8 cellular contexts compared by ENCODE assay signal in the genomic region with DNA sequence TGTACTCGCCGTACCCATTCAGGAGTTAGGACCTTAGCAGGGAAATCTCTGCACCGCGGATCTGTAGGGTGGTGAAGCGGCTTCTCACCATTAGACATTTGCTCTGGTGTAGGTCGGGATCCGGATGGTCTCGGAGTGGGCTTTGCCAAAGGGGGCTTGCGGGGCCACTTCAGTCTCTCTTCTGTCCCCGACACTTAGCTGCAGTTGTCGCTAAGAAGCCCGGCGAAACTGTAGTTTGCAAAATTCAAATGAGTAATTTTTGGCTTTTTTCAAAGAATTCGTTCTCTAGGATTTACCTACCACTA. TPM values are rescaled to one million over a fixed set of nuclear protein-coding genes. Genes with fewer than 3 reads are reported as not detected.
DNase-seq lines count a peak whose midpoint lies in the region; ATAC-seq and TF ChIP-seq lines count a peak whose summit lies in the region.

No MANE protein-coding gene starts in this region.

- POLR2A ChIA-PET in WTC11 (lab: Charles Lee): interaction anchor here (0.6 to 1.3 kb wide), 2 partner anchors 8 to 20 kb away, joined by 3 read pairs; no protein-coding TSS in a partner anchor

- ATAC-seq in WTC11: no peak

- peak overlapping the region; percentile 98 for H3K27ac Mint-ChIP-seq in WTC11

- peak overlapping the region; percentile 99 for H3K4me3 ChIP-seq in iPS DF 6.9 (ENCODE audit: low read length)
- peak overlapping the region; percentile 78 to 94 (median 88) for H3K4me3 ChIP-seq in stomach

- peak overlapping the region; percentile 94 for H3K4me3 Mint-ChIP-seq in WTC11

- intact Hi-C loops in stomach (cut with DNase I; ENCODE audit: low total_unique reads): no loop called here

- H3K27me3 Mint-ChIP-seq in WTC11 (ENCODE audit: low read depth): no peaks in the 10 kb centered on the region

- TF ChIP-seq CTCF in WTC11 (IDR thresholded peaks at IDR 0.05) (no peak), stomach (IDR thresholded peaks at IDR 0.05) (no peak)

- no peak overlapping the region for H3K27ac ChIP-seq in iPS DF 6.9 (ENCODE audit: low read length)
- peak overlapping the region; percentile 75 to 91 (median 87) for H3K27ac ChIP-seq in stomach

- H3K4me1 ChIP-seq in iPS DF 6.9 (ENCODE audit: control insufficient read depth, insufficient read depth, low read length) (no peaks in the 10 kb centered on the region), stomach (peaks cover 16 to 42% (median 27%) of the 10 kb centered on the region in 4 donors)

- H3K4me1 Mint-ChIP-seq in WTC11: peaks cover 41% of the 10 kb centered on the region

- DNase-seq in NCI-H2227 (lab: John Stamatoyannopoulos, UW; ENCODE audit: unreplicated experiment): peak; percentile 43
- DNase-seq in NCI-H2227 treated with DMSO at 0.1 percent for 48 hours (lab: John Stamatoyannopoulos, UW): no peak
- no peak for DNase-seq in WTC11 (ENCODE audit: low spot score)
- DNase-seq in iPS DF 6.9 (ENCODE audit: low read depth, low spot score): no peak
- no peak for DNase-seq in stomach
- DNase-seq in NOMO-1 treated with DMSO at 0.1 percent for 48 hours (lab: John Stamatoyannopoulos, UW; ENCODE audit: unreplicated experiment): no peak
- no peak for DNase-seq in stimulated activated naive CD4-positive, alpha-beta T cell treated with Interleukin-2 at 50 U/mL for 16 hours (lab: John Stamatoyannopoulos, UW)
- DNase-seq in activated effector memory CD4-positive, alpha-beta T cell treated with Interleukin-2 at 50 U/mL for 16 hours: no peak

- TF ChIP-seq POLR2A in stomach (IDR thresholded peaks at IDR 0.05): no peak

- H3K9me3 Mint-ChIP-seq in WTC11: no peaks in the 10 kb centered on the region

- H3K36me3 Mint-ChIP-seq in WTC11: no peaks in the 10 kb centered on the region

- CTCF ChIA-PET in WTC11 (lab: Charles Lee): interaction anchor here (1.2 kb wide), 1 partner anchor 350 kb away, joined by 4 read pairs; no protein-coding TSS in a partner anchor

- TF ChIP-seq EP300 in stomach (IDR thresholded peaks at IDR 0.05): no peak

- H3K9me3 ChIP-seq in iPS DF 6.9 (ENCODE audit: control insufficient read depth, insufficient read depth, low read length): no peaks in the 10 kb centered on the region
- H3K9me3 ChIP-seq in stomach: no peaks in the 10 kb centered on the region

- whole genome bisulfite sequencing in iPS DF 6.9 (ENCODE audit: insufficient coverage, insufficient read length): no CpG with 5 or more reads among the region's 14 CpGs
- WGBS in stomach, 5 donors: 0 to 7% (median 1%) methylated on average over 9 to 14 of the region's 14 CpGs

- H3K36me3 ChIP-seq in iPS DF 6.9 (ENCODE audit: control insufficient read depth, insufficient read depth, low read length) (no peaks in the 10 kb centered on the region), stomach (no peaks in the 10 kb centered on the region)

- H3K27me3 ChIP-seq in iPS DF 6.9 (ENCODE audit: control insufficient read depth, insufficient read depth, low read length) (no peaks in the 10 kb centered on the region), stomach (no peaks in the 10 kb centered on the region)

TF ChIP-seq in WTC11, 78 proteins besides CTCF, POLR2A, EP300 and RAD21:
- TF ChIP-seq, protein P1, sequence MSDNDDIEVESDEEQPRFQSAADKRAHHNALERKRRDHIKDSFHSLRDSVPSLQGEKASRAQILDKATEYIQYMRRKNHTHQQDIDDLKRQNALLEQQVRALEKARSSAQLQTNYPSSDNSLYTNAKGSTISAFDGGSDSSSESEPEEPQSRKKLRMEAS (CRISPR knock-in tag; IDR thresholded peaks at IDR 0.05): 0 out of 2 replicates have a peak, but pooled peaks have one; percentile 11
- TF ChIP-seq ATF1 (CRISPR knock-in tag; IDR thresholded peaks at IDR 0.05) (no peak), ZNF396 (CRISPR knock-in tag; IDR thresholded peaks at IDR 0.05; ENCODE audit: borderline replicate concordance) (no peak), FOXP1 (CRISPR knock-in tag; IDR thresholded peaks at IDR 0.05; ENCODE audit: borderline replicate concordance) (0 out of 2 replicates have a peak, but pooled peaks have one; percentile 5), CBFB (CRISPR knock-in tag; IDR thresholded peaks at IDR 0.05; ENCODE audit: low read depth) (no peak), TP53 (CRISPR knock-in tag; IDR thresholded peaks at IDR 0.05) (no peak)
- TF ChIP-seq, protein P2, sequence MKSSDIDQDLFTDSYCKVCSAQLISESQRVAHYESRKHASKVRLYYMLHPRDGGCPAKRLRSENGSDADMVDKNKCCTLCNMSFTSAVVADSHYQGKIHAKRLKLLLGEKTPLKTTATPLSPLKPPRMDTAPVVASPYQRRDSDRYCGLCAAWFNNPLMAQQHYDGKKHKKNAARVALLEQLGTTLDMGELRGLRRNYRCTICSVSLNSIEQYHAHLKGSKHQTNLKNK (CRISPR knock-in tag; IDR thresholded peaks at IDR 0.05): no peak

RNA-seq across cellular contexts. Expression of a gene that starts 0.4 kb away (rescaled TPM):
- total RNA-seq in WTC11 (2021): 17.2 to 17.9 TPM (median 17.7 TPM) in 3 replicates
- 10 to 100 TPM in 2 of 5 donors, 1 to 10 TPM in 3; 2.3 to 19.8 (median 7.1) TPM for total RNA-seq in stomach
- 1 to 10 TPM; 5.4 to 9.5 (median 6.6) TPM for polyA plus RNA-seq in stomach

RNA-seq across cellular contexts. Expression of a gene that starts 0.5 kb away (rescaled TPM):
- total RNA-seq in WTC11 (2021) (16.3 to 19.2 TPM (median 17.8 TPM) in 3 replicates), stomach (10 to 100 TPM in 3 of 5 donors, 1 to 10 TPM in 1, not detected in 1; 9.2 to 44.2 (median 21.2) TPM)
- 1 to 10 TPM; 5.4 to 7.7 (median 5.7) TPM for polyA plus RNA-seq in stomach
